In genomic region chr4:130333241-130333759, GRCh38 we compare ENCODE assay signal across 4 cellular contexts.
TF ChIP-seq lines count a peak whose summit lies in the region.

No MANE protein-coding gene starts in this region.

TF ChIP-seq in A549, 52 proteins besides CTCF, POLR2A, EP300 and RAD21:
- TF ChIP-seq ZSCAN20 (CRISPR knock-in tag; IDR thresholded peaks at IDR 0.05): no peak
- no peak for TF ChIP-seq PBX3 (IDR thresholded peaks at IDR 0.05)
- no peak for TF ChIP-seq CEBPB (IDR thresholded peaks at IDR 0.05)
- no peak for TF ChIP-seq NFE2L2 (conservative IDR thresholded peaks at IDR 0.05; ENCODE audit: low read length)
- TF ChIP-seq MAFK (IDR thresholded peaks at IDR 0.05; ENCODE audit: partially characterized antibody): peak; percentile 78
- TF ChIP-seq, protein P1, sequence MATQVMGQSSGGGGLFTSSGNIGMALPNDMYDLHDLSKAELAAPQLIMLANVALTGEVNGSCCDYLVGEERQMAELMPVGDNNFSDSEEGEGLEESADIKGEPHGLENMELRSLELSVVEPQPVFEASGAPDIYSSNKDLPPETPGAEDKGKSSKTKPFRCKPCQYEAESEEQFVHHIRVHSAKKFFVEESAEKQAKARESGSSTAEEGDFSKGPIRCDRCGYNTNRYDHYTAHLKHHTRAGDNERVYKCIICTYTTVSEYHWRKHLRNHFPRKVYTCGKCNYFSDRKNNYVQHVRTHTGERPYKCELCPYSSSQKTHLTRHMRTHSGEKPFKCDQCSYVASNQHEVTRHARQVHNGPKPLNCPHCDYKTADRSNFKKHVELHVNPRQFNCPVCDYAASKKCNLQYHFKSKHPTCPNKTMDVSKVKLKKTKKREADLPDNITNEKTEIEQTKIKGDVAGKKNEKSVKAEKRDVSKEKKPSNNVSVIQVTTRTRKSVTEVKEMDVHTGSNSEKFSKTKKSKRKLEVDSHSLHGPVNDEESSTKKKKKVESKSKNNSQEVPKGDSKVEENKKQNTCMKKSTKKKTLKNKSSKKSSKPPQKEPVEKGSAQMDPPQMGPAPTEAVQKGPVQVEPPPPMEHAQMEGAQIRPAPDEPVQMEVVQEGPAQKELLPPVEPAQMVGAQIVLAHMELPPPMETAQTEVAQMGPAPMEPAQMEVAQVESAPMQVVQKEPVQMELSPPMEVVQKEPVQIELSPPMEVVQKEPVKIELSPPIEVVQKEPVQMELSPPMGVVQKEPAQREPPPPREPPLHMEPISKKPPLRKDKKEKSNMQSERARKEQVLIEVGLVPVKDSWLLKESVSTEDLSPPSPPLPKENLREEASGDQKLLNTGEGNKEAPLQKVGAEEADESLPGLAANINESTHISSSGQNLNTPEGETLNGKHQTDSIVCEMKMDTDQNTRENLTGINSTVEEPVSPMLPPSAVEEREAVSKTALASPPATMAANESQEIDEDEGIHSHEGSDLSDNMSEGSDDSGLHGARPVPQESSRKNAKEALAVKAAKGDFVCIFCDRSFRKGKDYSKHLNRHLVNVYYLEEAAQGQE (IDR thresholded peaks at IDR 0.05): no peak
- TF ChIP-seq MAZ (IDR thresholded peaks at IDR 0.05; ENCODE audit: borderline replicate concordance, low read depth, low read length): no peak

TF ChIP-seq in IMR-90, 13 proteins besides CTCF, POLR2A, EP300 and RAD21:
- no peak for TF ChIP-seq NFE2L2 (IDR thresholded peaks at IDR 0.05; ENCODE audit: low read depth, low read length)
- peak; percentile 90 for TF ChIP-seq MAFK (IDR thresholded peaks at IDR 0.05; ENCODE audit: low read depth, low read length)
- no peak for TF ChIP-seq CHD1 (IDR thresholded peaks at IDR 0.05; ENCODE audit: low read depth, low read length)
- TF ChIP-seq RFX5 (IDR thresholded peaks at IDR 0.05; ENCODE audit: low read depth, low read length): no peak
- no peak for TF ChIP-seq FOS (IDR thresholded peaks at IDR 0.05; ENCODE audit: low read depth, low read length)
- TF ChIP-seq, protein P2, sequence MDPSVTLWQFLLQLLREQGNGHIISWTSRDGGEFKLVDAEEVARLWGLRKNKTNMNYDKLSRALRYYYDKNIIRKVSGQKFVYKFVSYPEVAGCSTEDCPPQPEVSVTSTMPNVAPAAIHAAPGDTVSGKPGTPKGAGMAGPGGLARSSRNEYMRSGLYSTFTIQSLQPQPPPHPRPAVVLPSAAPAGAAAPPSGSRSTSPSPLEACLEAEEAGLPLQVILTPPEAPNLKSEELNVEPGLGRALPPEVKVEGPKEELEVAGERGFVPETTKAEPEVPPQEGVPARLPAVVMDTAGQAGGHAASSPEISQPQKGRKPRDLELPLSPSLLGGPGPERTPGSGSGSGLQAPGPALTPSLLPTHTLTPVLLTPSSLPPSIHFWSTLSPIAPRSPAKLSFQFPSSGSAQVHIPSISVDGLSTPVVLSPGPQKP (IDR thresholded peaks at IDR 0.05; ENCODE audit: borderline replicate concordance, low read depth, low read length): no peak
- TF ChIP-seq MAZ (IDR thresholded peaks at IDR 0.05; ENCODE audit: borderline replicate concordance, low read depth, low read length): no peak
- TF ChIP-seq SMC3 (IDR thresholded peaks at IDR 0.05; ENCODE audit: low read depth, low read length): no peak

TF ChIP-seq in H1, 55 proteins besides CTCF, POLR2A, EP300 and RAD21:
- peak; percentile 68; the same call in 1 of the 2 replicates for TF ChIP-seq MAFK (IDR thresholded peaks at IDR 0.05; ENCODE audit: low read depth, low read length)
- TF ChIP-seq GABPA (IDR thresholded peaks at IDR 0.05; ENCODE audit: borderline replicate concordance, insufficient read depth, low read length): no peak

TF ChIP-seq in neural cell, 6 proteins besides CTCF, POLR2A, EP300 and RAD21:
- TF ChIP-seq TAF1 (IDR thresholded peaks at IDR 0.05; ENCODE audit: low read depth): no peak
- TF ChIP-seq, protein P1 (IDR thresholded peaks at IDR 0.05; ENCODE audit: borderline replicate concordance): peak; percentile 18
- peak; percentile 72 for TF ChIP-seq POLR2AphosphoS5 (IDR thresholded peaks at IDR 0.05)
- TF ChIP-seq MXI1 (conservative IDR thresholded peaks at IDR 0.05; ENCODE audit: poor library complexity, severe bottlenecking): no peak
- TF ChIP-seq EZH2 (IDR thresholded peaks at IDR 0.05; ENCODE audit: borderline replicate concordance, insufficient read depth, low read length, poor library complexity, severe bottlenecking): no peak
- TF ChIP-seq SMC3 (conservative IDR thresholded peaks at IDR 0.05; ENCODE audit: poor library complexity): no peak
TF ChIP-seq in neural cell: peak in this region for 2.
